ENCODE assay signal across 10 cellular contexts in genomic region chr9:34254141-34254913, GRCh38.
A peak's percentile ranks its signal among the peaks of the same experiment; 100 is the strongest.
DNase-seq lines count a peak whose midpoint lies in the region; ATAC-seq, FAIRE-seq and TF ChIP-seq lines count a peak whose summit lies in the region.
"Had no signal": no experiment of that assay in that cellular context is flagged by ENCODE, and none has a peak within 500 bp of the region (broad histone marks: within the 10 kb centered on the region; RNA-seq: fewer than 3 reads in every experiment).

No MANE protein-coding gene starts in this region.

- H3K4me2 ChIP-seq in GM23338, result no peak overlapping the region

- no peaks in the 10 kb centered on the region; the same call in 1 of the 2 replicates for H3K36me3 ChIP-seq in GM23338 (ENCODE audit: insufficient read depth)
- peaks cover 0 to 63% (median 25%) of the 10 kb centered on the region in 9 donors for H3K36me3 ChIP-seq in heart left ventricle
- H3K36me3 ChIP-seq in stomach smooth muscle (ENCODE audit: control insufficient read depth in 2 of 2, insufficient read depth in 2 of 2, low read length in 2 of 2), result peaks cover 23 to 24% of the 10 kb centered on the region in 2 donors

- TF ChIP-seq POLR2A in heart left ventricle (IDR thresholded peaks at IDR 0.05), result no peak

- DNase-seq in GM23338 (ENCODE audit: low spot score) (no peak), heart left ventricle (peak in 3 of 5 donors; percentile 48 to 64 (median 60)), GM19239 (ENCODE audit: insufficient read length, low spot score) (no peak), frontal cortex (ENCODE audit: low spot score in 2 of 2) (no peak)
- DNase-seq in stimulated activated CD4-positive, alpha-beta T cell treated with anti-CD3 and anti-CD28 coated beads, Interleukin-1b, Interleukin-23, amount 100 ng/mL, for 48 hours, result no peak
- DNase-seq: kidney had no signal

- H3K27ac Mint-ChIP-seq in GM23338, result peak overlapping the region; percentile 46
- H3K27ac Mint-ChIP-seq in activated T-helper 17 cell treated with anti-CD3 and anti-CD28 coated beads, Interleukin-2, amount 50 U/mL, for 72 hours, result peak overlapping the region; percentile 73

- H3K9ac ChIP-seq in stomach smooth muscle (ENCODE audit: low read length in 2 of 2), result peak overlapping the region; percentile 29 to 62

- 0 out of 2 replicates have a peak, but pooled peaks cover 6% of the 10 kb centered on the region for H3F3A ChIP-seq in GM23338 (replicated peaks; ENCODE audit: low read depth)

- no peak for FAIRE-seq in GM19239 (lab: Jason Lieb, UNC)
- FAIRE-seq in frontal cortex (lab: Jason Lieb, UNC), result no peak
- FAIRE-seq: kidney had no signal

- H3K27ac ChIP-seq in GM23338 (ENCODE audit: low read depth), result no peak overlapping the region
- H3K27ac ChIP-seq in heart left ventricle, result peak overlapping the region; percentile 57 to 86 (median 79)
- peak overlapping the region; percentile 79 for H3K27ac ChIP-seq in stomach smooth muscle (ENCODE audit: low read length)
- H3K27ac ChIP-seq: HL-60 had no signal

- intact Hi-C loops in heart left ventricle (cut with DNase I), result loop anchor here (5.0 to 10.0 kb wide), 16 partner anchors 67 to 440 kb away; partner anchors contain the start of genes DCAF12 (in 9 of the 10), UBAP1 (in 6 of the 10), KIF24 (in 1 of the 10) and MYORG (in 1 of the 10)

- no peaks in the 10 kb centered on the region for H3K79me2 ChIP-seq in GM23338 (replicated peaks; ENCODE audit: insufficient read depth)

- TF ChIP-seq CTCF in GM23338 (conservative IDR thresholded peaks at IDR 0.05; ENCODE audit: low read depth in 2 of 2), result no peak
- no peak for TF ChIP-seq CTCF in heart left ventricle (IDR thresholded peaks at IDR 0.05)

- H3K4me1 Mint-ChIP-seq in GM23338, result no peaks in the 10 kb centered on the region; the same call in 2 of the 3 replicates
- no peaks in the 10 kb centered on the region for H3K4me1 Mint-ChIP-seq in activated T-helper 17 cell treated with anti-CD3 and anti-CD28 coated beads, Interleukin-2, amount 50 U/mL, for 72 hours

- ATAC-seq in GM23338 (no peak), heart left ventricle (peak; percentile 5 to 26 (median 19)), HG02759 (IDR thresholded peaks at IDR 0.05; ENCODE audit: unreplicated experiment) (no peak)
- ATAC-seq in activated T-helper 17 cell treated with anti-CD3 and anti-CD28 coated beads, Interleukin-2, amount 50 U/mL, for 72 hours (replicated peaks), result no peak

- H3K27me3 Mint-ChIP-seq in GM23338 (ENCODE audit: insufficient read depth, low read depth, poor library complexity), result peaks cover 5% of the 10 kb centered on the region
- no peaks in the 10 kb centered on the region for H3K27me3 Mint-ChIP-seq in activated T-helper 17 cell treated with anti-CD3 and anti-CD28 coated beads, Interleukin-2, amount 50 U/mL, for 72 hours

- no peaks in the 10 kb centered on the region for H3K27me3 ChIP-seq in GM23338 (ENCODE audit: insufficient read depth)
- H3K27me3 ChIP-seq in heart left ventricle, result no peaks in the 10 kb centered on the region
- no peaks in the 10 kb centered on the region for H3K27me3 ChIP-seq in stomach smooth muscle (ENCODE audit: control insufficient read depth in 1 of 2, insufficient read depth in 2 of 2, low read length in 2 of 2)

- 45 to 47% (median 47%) methylated on average over 11 to 16 of the region's 16 CpGs for WGBS in heart left ventricle, 4 donors

- no peaks in the 10 kb centered on the region for H4K20me1 ChIP-seq in GM23338 (replicated peaks; ENCODE audit: insufficient read depth)

- no peak overlapping the region for H3K4me3 Mint-ChIP-seq in GM23338
- H3K4me3 Mint-ChIP-seq in activated T-helper 17 cell treated with anti-CD3 and anti-CD28 coated beads, Interleukin-2, amount 50 U/mL, for 72 hours, result no peak overlapping the region

- H3K4me1 ChIP-seq in GM23338 (ENCODE audit: insufficient read depth), result no peaks in the 10 kb centered on the region
- peaks cover 0 to 70% (median 44%) of the 10 kb centered on the region in 12 donors for H3K4me1 ChIP-seq in heart left ventricle
- H3K4me1 ChIP-seq in stomach smooth muscle (ENCODE audit: control insufficient read depth, insufficient read depth, low read length), result peaks cover 34% of the 10 kb centered on the region

- H3K9me3 ChIP-seq in heart left ventricle (no peaks in the 10 kb centered on the region), stomach smooth muscle (ENCODE audit: control insufficient read depth in 2 of 2, low read length in 2 of 2) (no peaks in the 10 kb centered on the region)

- no peak overlapping the region for H2AFZ ChIP-seq in GM23338

- H3K36me3 Mint-ChIP-seq in GM23338 (ENCODE audit: low read depth), result peaks cover 24% of the 10 kb centered on the region
- H3K36me3 Mint-ChIP-seq in activated T-helper 17 cell treated with anti-CD3 and anti-CD28 coated beads, Interleukin-2, amount 50 U/mL, for 72 hours (ENCODE audit: low read depth), result peaks cover 47% of the 10 kb centered on the region

- no peak overlapping the region for H3K4me3 ChIP-seq in GM23338
- H3K4me3 ChIP-seq in heart left ventricle, result no peak overlapping the region
- peak overlapping the region; percentile 9 to 35 for H3K4me3 ChIP-seq in stomach smooth muscle (ENCODE audit: low read length in 2 of 2)

- H3K9me3 Mint-ChIP-seq in GM23338, result no peaks in the 10 kb centered on the region
- H3K9me3 Mint-ChIP-seq in activated T-helper 17 cell treated with anti-CD3 and anti-CD28 coated beads, Interleukin-2, amount 50 U/mL, for 72 hours, result no peaks in the 10 kb centered on the region

- no peaks in the 10 kb centered on the region for H3K9me2 ChIP-seq in GM23338 (ENCODE audit: insufficient read depth)

TF ChIP-seq in GM23338, 12 proteins besides CTCF, POLR2A, EP300 and RAD21:
- TF ChIP-seq JUNB (IDR thresholded peaks at IDR 0.05; ENCODE audit: unreplicated experiment) (no peak), NANOG (IDR thresholded peaks at IDR 0.05; ENCODE audit: borderline replicate concordance) (no peak), POLR2AphosphoS5 (IDR thresholded peaks at IDR 0.05; ENCODE audit: low read depth) (no peak), STAT1 (IDR thresholded peaks at IDR 0.05; ENCODE audit: unreplicated experiment) (no peak), ZNF331 (CRISPR knock-in tag; IDR thresholded peaks at IDR 0.05; ENCODE audit: low read depth) (no peak), CREB1 (CRISPR knock-in tag; IDR thresholded peaks at IDR 0.05; ENCODE audit: low read depth) (no peak), ZNF462 (CRISPR knock-in tag; IDR thresholded peaks at IDR 0.05) (no peak), EZH2 (IDR thresholded peaks at IDR 0.05; ENCODE audit: low read depth, unreplicated experiment) (no peak)

Comparison
In these comparisons a context has a peak if more than half of its experiments do, and no peak if none do; other contexts are left out.
1. ATAC-seq: peak in heart left ventricle (4 of 4); none in GM23338 (single experiment), activated T-helper 17 cell treated with anti-CD3 and anti-CD28 coated beads, Interleukin-2, amount 50 U/mL, for 72 hours (single experiment) and HG02759 (single experiment).
2. DNase-seq: peak in heart left ventricle (3 of 5); none in GM23338 (single experiment), GM19239 (single experiment), stimulated activated CD4-positive, alpha-beta T cell treated with anti-CD3 and anti-CD28 coated beads, Interleukin-1b, Interleukin-23, amount 100 ng/mL, for 48 hours (single experiment) and frontal cortex (0 of 2).
3. H3K4me3 ChIP-seq: peak in stomach smooth muscle (2 of 2); none in GM23338 (single experiment) and heart left ventricle (0 of 12).